ENCODE assay signal across 17 cellular contexts in genomic region chr7:150910996-150911422, GRCh38. TPM values are rescaled to one million over a fixed set of nuclear protein-coding genes. Genes with fewer than 3 reads are reported as not detected.
"Had no signal": no experiment of that assay in that cellular context is flagged by ENCODE, and none has a peak within 500 bp of the region (broad histone marks: within the 10 kb centered on the region; RNA-seq: fewer than 3 reads in every experiment).

No MANE protein-coding gene starts in this region.

- H3K9me3 ChIP-seq: colonic mucosa, heart right ventricle, sigmoid colon, thoracic aorta had no signal

- H3K4me3 ChIP-seq: colonic mucosa, heart right ventricle, sigmoid colon, thoracic aorta had no signal

- H3K27ac ChIP-seq: colonic mucosa, heart right ventricle, sigmoid colon, thoracic aorta had no signal

- H3K9me3 Mint-ChIP-seq: stimulated activated naive CD8-positive, alpha-beta T cell treated with anti-CD3 and anti-CD28 coated beads, Interleukin-15, Interleukin-2, amounts not matched to agents 100 ng/mL and 50 ng/mL, for 24 hours; T-helper 2 cell treated with Interferon-gamma antibody and Interleukin-4, amounts not matched to agents 5 μg/mL and 100 μg/mL, for 36 hours had no signal

- ATAC-seq: heart right ventricle, left lobe of liver, natural killer cell had no signal

- H3K27me3 ChIP-seq: colonic mucosa, sigmoid colon had no signal

- DNase-seq: activated CD4-positive, alpha-beta T cell treated with anti-CD3 and anti-CD28 coated beads, Interleukin-2, amount 50 U/mL, for 4 hours; activated CD4-positive, CD25-positive, alpha-beta regulatory T cell treated with anti-CD3 and anti-CD28 coated beads, Interleukin-2, amount 50 U/mL, for 72 hours; activated naive CD4-positive, alpha-beta T cell treated with Interleukin-2 at 50 U/mL for 16 hours; caudate nucleus; colonic mucosa; heart right ventricle; natural killer cell; sigmoid colon; stimulated activated CD4-positive, alpha-beta T cell treated with anti-CD3 and anti-CD28 coated beads, Interleukin-12 subunit alpha, Interleukin-12 subunit beta, amount 100 ng/mL, for 4 hours; stimulated activated CD4-positive, alpha-beta T cell treated with anti-CD3 and anti-CD28 coated beads, Interleukin-2, amount 100 ng/mL, for 48 hours had no signal

- H3K4me1 ChIP-seq: colonic mucosa, heart right ventricle, sigmoid colon had no signal

- H3K36me3 Mint-ChIP-seq: natural killer cell had no signal

- H3K36me3 ChIP-seq: colonic mucosa, heart right ventricle, sigmoid colon, thoracic aorta had no signal

- H3K4me3 Mint-ChIP-seq: natural killer cell; stimulated activated naive CD8-positive, alpha-beta T cell treated with anti-CD3 and anti-CD28 coated beads, Interleukin-15, Interleukin-2, amounts not matched to agents 100 ng/mL and 50 ng/mL, for 24 hours; T-helper 2 cell treated with Interferon-gamma antibody and Interleukin-4, amounts not matched to agents 5 μg/mL and 100 μg/mL, for 36 hours had no signal

- H3K27ac Mint-ChIP-seq: natural killer cell; stimulated activated naive CD8-positive, alpha-beta T cell treated with anti-CD3 and anti-CD28 coated beads, Interleukin-15, Interleukin-2, amounts not matched to agents 100 ng/mL and 50 ng/mL, for 24 hours; T-helper 2 cell treated with Interferon-gamma antibody and Interleukin-4, amounts not matched to agents 5 μg/mL and 100 μg/mL, for 36 hours had no signal

RNA-seq across cellular contexts. Expression of gene AOC1, which starts 58.7 kb away (rescaled TPM):
- total RNA-seq: frontal cortex, natural killer cell, osteoblast, thoracic aorta had no signal
- polyA plus RNA-seq: urinary bladder had no signal
